ENCODE assay signal across 13 cellular contexts in genomic region chr13:24319641-24320040, GRCh38. TPM values are rescaled to one million over a fixed set of nuclear protein-coding genes. Genes with fewer than 3 reads are reported as not detected.
"Had no signal": no experiment of that assay in that cellular context is flagged by ENCODE, and none has a peak within 500 bp of the region (broad histone marks: within the 10 kb centered on the region; RNA-seq: fewer than 3 reads in every experiment).

No MANE protein-coding gene starts in this region.

RNA-seq across cellular contexts. Expression of gene C1QTNF9, which starts 10.3 kb away (rescaled TPM):
- total RNA-seq: activated B cell treated with CpG ODN at 0.5 μM for 24 hours; activated CD4-positive, alpha-beta memory T cell treated with anti-CD3 and anti-CD28 coated beads for 36 hours; activated CD4-positive, alpha-beta memory T cell treated with anti-CD3 and anti-CD28 coated beads, Interleukin-2, amount 10 ng/mL, durations not matched to agents 7 days and 5 days; activated CD4-positive, alpha-beta T cell treated with anti-CD3 and anti-CD28 coated beads for 36 hours; activated CD4-positive, alpha-beta T cell treated with anti-CD3 and anti-CD28 coated beads, Interleukin-2, amount 10 ng/mL, durations not matched to agents 24 days and 14 days; activated CD8-positive, alpha-beta memory T cell treated with anti-CD3 and anti-CD28 coated beads for 36 hours; activated CD8-positive, alpha-beta memory T cell treated with anti-CD3 and anti-CD28 coated beads, Interleukin-2, amount 10 ng/mL, durations not matched to agents 7 days and 5 days; activated CD8-positive, alpha-beta T cell treated with anti-CD3 and anti-CD28 coated beads for 36 hours; activated CD8-positive, alpha-beta T cell treated with anti-CD3 and anti-CD28 coated beads, Interleukin-2, amount 10 ng/mL, durations not matched to agents 7 days and 5 days; T-helper 1 cell treated with Interleukin-12 subunit alpha and Interleukin-12 subunit beta and Interleukin-4 antibody, amounts not matched to agents 30 ng/mL and 1 ng/mL, for 36 hours; T-helper 17 cell; T-helper 2 cell treated with Interferon-gamma antibody and Interleukin-4, amounts not matched to agents 100 ng/mL and 5 ng/mL, for 36 hours; WTC11 had no signal
